ENCODE assay signal across 21 cellular contexts in the genomic region with DNA sequence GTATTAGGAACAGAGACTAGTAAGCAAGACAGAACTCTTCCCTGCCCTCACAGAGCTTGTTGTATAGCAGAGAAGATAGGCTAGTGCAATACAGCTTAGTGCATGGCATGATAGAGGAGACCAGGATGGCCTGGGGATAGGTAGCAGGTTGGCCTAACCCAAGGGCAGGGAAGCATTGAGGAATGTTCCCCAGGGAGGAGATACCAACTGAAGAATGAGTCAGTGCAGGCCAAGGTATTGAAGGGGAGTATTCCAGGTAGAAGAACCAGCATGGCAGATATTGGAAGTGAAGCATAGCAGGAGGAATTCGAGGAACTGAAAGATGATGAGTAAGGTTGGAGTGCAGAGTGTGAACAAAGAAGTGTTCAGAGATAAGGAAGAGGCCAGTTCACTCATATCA.
DNase-seq lines count a peak whose midpoint lies in the region; ATAC-seq, FAIRE-seq and TF ChIP-seq lines count a peak whose summit lies in the region.
"Had no signal": no experiment of that assay in that cellular context is flagged by ENCODE, and none has a peak within 500 bp of the region (broad histone marks: within the 10 kb centered on the region; RNA-seq: fewer than 3 reads in every experiment).

No MANE protein-coding gene starts in this region.

- H2AFZ ChIP-seq in GM23338 (no peak overlapping the region), neuronal stem cell (ENCODE audit: low read length) (no peak overlapping the region)

- H3K4me1 Mint-ChIP-seq in GM23338, result peaks cover 2% of the 10 kb centered on the region; the same call in 1 of the 3 replicates
- H3K4me1 Mint-ChIP-seq: CD8-positive, alpha-beta memory T cell had no signal

- WGBS in neuronal stem cell (ENCODE audit: extremely low coverage in 2 of 2, insufficient read length in 2 of 2, insufficient replicate concordance in 1 of 2), 2 donors, result no CpG with 5 or more reads among the region's 1 CpG

- H2BK15ac ChIP-seq in neuronal stem cell (ENCODE audit: low read length), result no peak overlapping the region

- H2BK12ac ChIP-seq in neuronal stem cell (ENCODE audit: low read length), result no peak overlapping the region

- no peaks in the 10 kb centered on the region for H3K79me2 ChIP-seq in GM23338 (replicated peaks; ENCODE audit: insufficient read depth)

- H3K4me2 ChIP-seq in GM23338 (no peak overlapping the region), neuronal stem cell (ENCODE audit: insufficient read depth, low read length, poor library complexity, severe bottlenecking) (no peak overlapping the region)

- no peak overlapping the region for H2AK5ac ChIP-seq in neuronal stem cell (ENCODE audit: low read depth, low read length)

- no peaks in the 10 kb centered on the region for H3K27me3 Mint-ChIP-seq in GM23338 (ENCODE audit: insufficient read depth, low read depth, poor library complexity)
- H3K27me3 Mint-ChIP-seq: CD8-positive, alpha-beta memory T cell; T-helper 17 cell had no signal

- H4K8ac ChIP-seq in neuronal stem cell (ENCODE audit: low read depth, low read length), result no peak overlapping the region

- no peaks in the 10 kb centered on the region; the same call in 2 of the 3 replicates for H3K36me3 Mint-ChIP-seq in GM23338 (ENCODE audit: low read depth)

- peak overlapping the region; percentile 34 for H3K9ac ChIP-seq in neuronal stem cell (ENCODE audit: low read depth, low read length, poor library complexity)

- H3K4ac ChIP-seq in neuronal stem cell (ENCODE audit: low read length), result no peak overlapping the region

- no peak overlapping the region for H2BK5ac ChIP-seq in neuronal stem cell (ENCODE audit: low read length)

- no peaks in the 10 kb centered on the region for H3K9me3 Mint-ChIP-seq in GM23338
- H3K9me3 Mint-ChIP-seq: CD8-positive, alpha-beta memory T cell had no signal

- no peak overlapping the region for H3K23ac ChIP-seq in neuronal stem cell (ENCODE audit: low read depth, low read length, poor library complexity)

- no peak for TF ChIP-seq CTCF in GM23338 (conservative IDR thresholded peaks at IDR 0.05; ENCODE audit: low read depth in 2 of 2)
- TF ChIP-seq CTCF in bronchial epithelial cell (IDR thresholded peaks at IDR 0.05; ENCODE audit: insufficient read depth, low read length, severe bottlenecking), result no peak
- TF ChIP-seq CTCF in omental fat pad (IDR thresholded peaks at IDR 0.05), result no peak
- TF ChIP-seq CTCF in GM10248 (IDR thresholded peaks at IDR 0.05; ENCODE audit: control extremely low read depth, extremely low read depth, low read depth, missing control alignments), result no peak

- peak; percentile 55; the same call in 2 of the 3 replicates for ATAC-seq in GM23338
- no peak for ATAC-seq in omental fat pad (ENCODE audit: low FRiP score)
- no peak for ATAC-seq in GM18858 (IDR thresholded peaks at IDR 0.05; ENCODE audit: unreplicated experiment)
- ATAC-seq: T-helper 17 cell had no signal

- H3K4me1 ChIP-seq in GM23338 (ENCODE audit: insufficient read depth) (peaks cover 8% of the 10 kb centered on the region; the same call in 1 of the 2 replicates), neuronal stem cell (ENCODE audit: control insufficient read depth in 2 of 2, insufficient read depth in 1 of 2, low read depth in 1 of 2, low read length in 2 of 2) (no peaks in the 10 kb centered on the region)

- H3K9me3 ChIP-seq in neuronal stem cell (replicated peaks in 1 of 2; ENCODE audit: control insufficient read depth in 2 of 2, insufficient read depth in 1 of 2, low read depth in 1 of 2, low read length in 2 of 2), result no peaks in the 10 kb centered on the region

- no peak for FAIRE-seq in bronchial epithelial cell (lab: Jason Lieb, UNC)
- FAIRE-seq: D721Med, HTR-8/SVneo had no signal

- no peak overlapping the region for H3K14ac ChIP-seq in neuronal stem cell (ENCODE audit: low read length)

- peak; percentile 3 for DNase-seq in GM23338 (ENCODE audit: low spot score)
- DNase-seq in NCI-H226, result peak; percentile 60
- peak; percentile 59 for DNase-seq in bronchial epithelial cell (ENCODE audit: low read depth)
- no peak for DNase-seq in neuronal stem cell (ENCODE audit: low spot score)
- no peak for DNase-seq in T-helper 9 cell
- no peak for DNase-seq in omental fat pad (ENCODE audit: low spot score)
- DNase-seq in GM10248 (ENCODE audit: extremely low spot score), result no peak
- DNase-seq: ACHN; C1 segment of cervical spinal cord; CD8-positive, alpha-beta memory T cell; DMS79; IMR-90; NCI-H1105 treated with DMSO at 0.1 percent for 48 hours; NCI-H1694 treated with DMSO at 0.1 percent for 48 hours; NCI-H510A; NCI-H774; RPMI8226; T-helper 17 cell had no signal

- CTCF ChIA-PET in GM10248 (lab: Yijun Ruan, JAX), result interaction anchor here (1.6 kb wide), 1 partner anchor 16 kb away, joined by 3 read pairs; no protein-coding TSS in a partner anchor

- H4K20me1 ChIP-seq in GM23338 (replicated peaks; ENCODE audit: insufficient read depth), result no peaks in the 10 kb centered on the region

- no peak overlapping the region for H3K18ac ChIP-seq in neuronal stem cell (ENCODE audit: low read length)

- no peaks in the 10 kb centered on the region for H3K79me1 ChIP-seq in neuronal stem cell (ENCODE audit: low read depth, low read length)

- no peak overlapping the region for H3K4me3 Mint-ChIP-seq in GM23338
- H3K4me3 Mint-ChIP-seq: CD8-positive, alpha-beta memory T cell; T-helper 17 cell had no signal

- no peak overlapping the region for H3K27ac ChIP-seq in GM23338 (ENCODE audit: low read depth)
- H3K27ac ChIP-seq in neuronal stem cell (replicated peaks; ENCODE audit: low read length), result no peak overlapping the region

- H2BK120ac ChIP-seq in neuronal stem cell (ENCODE audit: low read depth, low read length), result no peak overlapping the region

- H3K4me3 ChIP-seq in GM23338 (no peak overlapping the region), bronchial epithelial cell (ENCODE audit: low read depth, low read length) (no peak overlapping the region), neuronal stem cell (ENCODE audit: low read length in 2 of 2) (no peak overlapping the region)

- H3K27ac Mint-ChIP-seq in GM23338, result no peak overlapping the region
- H3K27ac Mint-ChIP-seq: CD8-positive, alpha-beta memory T cell; T-helper 17 cell had no signal

- H4K91ac ChIP-seq in neuronal stem cell (ENCODE audit: low read depth, low read length, poor library complexity), result no peak overlapping the region

- POLR2A ChIA-PET in GM10248 (lab: Yijun Ruan, JAX), result no interaction called here

- no peaks in the 10 kb centered on the region for H3K9me2 ChIP-seq in GM23338 (ENCODE audit: insufficient read depth)

- H3K27me3 ChIP-seq in GM23338 (ENCODE audit: insufficient read depth) (no peaks in the 10 kb centered on the region), bronchial epithelial cell (ENCODE audit: control insufficient read depth, insufficient read depth, low read length) (no peaks in the 10 kb centered on the region), neuronal stem cell (ENCODE audit: control insufficient read depth in 3 of 3, insufficient read depth in 3 of 3, low read depth in 1 of 3, low read length in 3 of 3) (no peaks in the 10 kb centered on the region)

- H3F3A ChIP-seq in GM23338 (replicated peaks; ENCODE audit: low read depth), result no peaks in the 10 kb centered on the region

- H3K36me3 ChIP-seq in GM23338 (ENCODE audit: insufficient read depth), result no peaks in the 10 kb centered on the region
- H3K36me3 ChIP-seq in bronchial epithelial cell (ENCODE audit: control insufficient read depth, insufficient read depth, low read length), result peaks cover 2% of the 10 kb centered on the region
- peaks cover 4 to 72% of the 10 kb centered on the region in 2 donors for H3K36me3 ChIP-seq in neuronal stem cell (replicated peaks in 1 of 2; ENCODE audit: control insufficient read depth in 2 of 2, insufficient read depth in 2 of 2, low read length in 2 of 2)

TF ChIP-seq in GM23338, 12 proteins besides CTCF, POLR2A, EP300 and RAD21 (continues in another document):
- TF ChIP-seq ZNF114 (CRISPR knock-in tag; IDR thresholded peaks at IDR 0.05) (no peak), EZH2 (IDR thresholded peaks at IDR 0.05; ENCODE audit: low read depth, unreplicated experiment) (no peak), JUNB (IDR thresholded peaks at IDR 0.05; ENCODE audit: unreplicated experiment) (no peak), CREB1 (CRISPR knock-in tag; IDR thresholded peaks at IDR 0.05; ENCODE audit: low read depth) (no peak), EZH2phosphoT487 (IDR thresholded peaks at IDR 0.05; ENCODE audit: unreplicated experiment) (no peak), NANOG (IDR thresholded peaks at IDR 0.05; ENCODE audit: borderline replicate concordance) (no peak)
- TF ChIP-seq, protein P1, sequence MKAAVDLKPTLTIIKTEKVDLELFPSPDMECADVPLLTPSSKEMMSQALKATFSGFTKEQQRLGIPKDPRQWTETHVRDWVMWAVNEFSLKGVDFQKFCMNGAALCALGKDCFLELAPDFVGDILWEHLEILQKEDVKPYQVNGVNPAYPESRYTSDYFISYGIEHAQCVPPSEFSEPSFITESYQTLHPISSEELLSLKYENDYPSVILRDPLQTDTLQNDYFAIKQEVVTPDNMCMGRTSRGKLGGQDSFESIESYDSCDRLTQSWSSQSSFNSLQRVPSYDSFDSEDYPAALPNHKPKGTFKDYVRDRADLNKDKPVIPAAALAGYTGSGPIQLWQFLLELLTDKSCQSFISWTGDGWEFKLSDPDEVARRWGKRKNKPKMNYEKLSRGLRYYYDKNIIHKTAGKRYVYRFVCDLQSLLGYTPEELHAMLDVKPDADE (IDR thresholded peaks at IDR 0.05), result no peak
- TF ChIP-seq, protein P2, sequence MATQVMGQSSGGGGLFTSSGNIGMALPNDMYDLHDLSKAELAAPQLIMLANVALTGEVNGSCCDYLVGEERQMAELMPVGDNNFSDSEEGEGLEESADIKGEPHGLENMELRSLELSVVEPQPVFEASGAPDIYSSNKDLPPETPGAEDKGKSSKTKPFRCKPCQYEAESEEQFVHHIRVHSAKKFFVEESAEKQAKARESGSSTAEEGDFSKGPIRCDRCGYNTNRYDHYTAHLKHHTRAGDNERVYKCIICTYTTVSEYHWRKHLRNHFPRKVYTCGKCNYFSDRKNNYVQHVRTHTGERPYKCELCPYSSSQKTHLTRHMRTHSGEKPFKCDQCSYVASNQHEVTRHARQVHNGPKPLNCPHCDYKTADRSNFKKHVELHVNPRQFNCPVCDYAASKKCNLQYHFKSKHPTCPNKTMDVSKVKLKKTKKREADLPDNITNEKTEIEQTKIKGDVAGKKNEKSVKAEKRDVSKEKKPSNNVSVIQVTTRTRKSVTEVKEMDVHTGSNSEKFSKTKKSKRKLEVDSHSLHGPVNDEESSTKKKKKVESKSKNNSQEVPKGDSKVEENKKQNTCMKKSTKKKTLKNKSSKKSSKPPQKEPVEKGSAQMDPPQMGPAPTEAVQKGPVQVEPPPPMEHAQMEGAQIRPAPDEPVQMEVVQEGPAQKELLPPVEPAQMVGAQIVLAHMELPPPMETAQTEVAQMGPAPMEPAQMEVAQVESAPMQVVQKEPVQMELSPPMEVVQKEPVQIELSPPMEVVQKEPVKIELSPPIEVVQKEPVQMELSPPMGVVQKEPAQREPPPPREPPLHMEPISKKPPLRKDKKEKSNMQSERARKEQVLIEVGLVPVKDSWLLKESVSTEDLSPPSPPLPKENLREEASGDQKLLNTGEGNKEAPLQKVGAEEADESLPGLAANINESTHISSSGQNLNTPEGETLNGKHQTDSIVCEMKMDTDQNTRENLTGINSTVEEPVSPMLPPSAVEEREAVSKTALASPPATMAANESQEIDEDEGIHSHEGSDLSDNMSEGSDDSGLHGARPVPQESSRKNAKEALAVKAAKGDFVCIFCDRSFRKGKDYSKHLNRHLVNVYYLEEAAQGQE (IDR thresholded peaks at IDR 0.05; ENCODE audit: unreplicated experiment), result no peak

Comparison
In these comparisons a context has a peak if more than half of its experiments do, and no peak if none do; other contexts are left out.
1. DNase-seq: peak in GM23338 (single experiment), NCI-H226 (single experiment) and bronchial epithelial cell (single experiment); none in neuronal stem cell (single experiment), T-helper 9 cell (single experiment), omental fat pad (single experiment) and GM10248 (single experiment).